ENCODE assay signal across 12 cellular contexts in the genomic region with DNA sequence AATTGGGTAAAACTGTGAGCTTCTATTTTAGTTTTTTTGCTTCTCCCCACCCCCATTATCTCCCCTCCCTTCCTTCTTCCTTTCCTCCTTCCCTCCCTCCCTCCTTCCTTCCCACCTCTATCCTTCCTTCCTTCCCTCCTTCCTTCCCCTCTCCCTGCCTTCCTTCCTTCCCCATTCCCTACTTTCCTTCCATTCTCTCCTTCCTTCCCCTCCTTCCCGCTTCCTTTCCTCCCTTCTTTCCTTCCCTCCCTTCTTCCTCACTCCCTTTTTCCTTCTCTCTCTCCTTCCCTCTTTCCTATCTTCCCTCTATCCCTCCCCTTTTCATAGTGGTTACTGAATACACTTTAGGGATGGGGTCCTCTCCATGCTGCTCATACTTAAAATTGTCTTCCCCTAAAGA. TPM values are rescaled to one million over a fixed set of nuclear protein-coding genes. Genes with fewer than 3 reads are reported as not detected.
"Had no signal": no experiment of that assay in that cellular context is flagged by ENCODE, and none has a peak within 500 bp of the region (broad histone marks: within the 10 kb centered on the region; RNA-seq: fewer than 3 reads in every experiment).

No MANE protein-coding gene starts in this region.

- ATAC-seq: GM23338, HCT116 had no signal

- H3K4me1 Mint-ChIP-seq: GM23338, H9 had no signal

- H3K4me2 ChIP-seq: GM23338 had no signal

- H3K27ac ChIP-seq: GM23248 had no signal

- H3K9ac ChIP-seq: GM23248 had no signal

- H3K4me1 ChIP-seq: HAP-1 had no signal

- H3K36me3 ChIP-seq: HAP-1 had no signal

- DNase-seq: GM23248, GOT3, H7, H9, HCEC 1CT, HFFc6 had no signal

- H3K9me3 ChIP-seq: HAP-1 had no signal

- H2AFZ ChIP-seq: GM23248, GM23338 had no signal

- H3K27ac Mint-ChIP-seq: GM23338, H9, HFFc6 had no signal

- H3K4me3 Mint-ChIP-seq: GM23338, H9, HFFc6 had no signal

- H3K4me3 ChIP-seq: GM23248, GM23338, HAP-1 had no signal

- FAIRE-seq: H1, H54 had no signal

RNA-seq across cellular contexts. Expression of a gene that starts 40.4 kb away (rescaled TPM):
- total RNA-seq: GM23248, GM23338, H1, H4, H7, H9, HFFc6 had no signal
- polyA plus RNA-seq: GM23248, GM23338, H1 had no signal
